ENCODE assay signal across 11 cellular contexts in the genomic region with DNA sequence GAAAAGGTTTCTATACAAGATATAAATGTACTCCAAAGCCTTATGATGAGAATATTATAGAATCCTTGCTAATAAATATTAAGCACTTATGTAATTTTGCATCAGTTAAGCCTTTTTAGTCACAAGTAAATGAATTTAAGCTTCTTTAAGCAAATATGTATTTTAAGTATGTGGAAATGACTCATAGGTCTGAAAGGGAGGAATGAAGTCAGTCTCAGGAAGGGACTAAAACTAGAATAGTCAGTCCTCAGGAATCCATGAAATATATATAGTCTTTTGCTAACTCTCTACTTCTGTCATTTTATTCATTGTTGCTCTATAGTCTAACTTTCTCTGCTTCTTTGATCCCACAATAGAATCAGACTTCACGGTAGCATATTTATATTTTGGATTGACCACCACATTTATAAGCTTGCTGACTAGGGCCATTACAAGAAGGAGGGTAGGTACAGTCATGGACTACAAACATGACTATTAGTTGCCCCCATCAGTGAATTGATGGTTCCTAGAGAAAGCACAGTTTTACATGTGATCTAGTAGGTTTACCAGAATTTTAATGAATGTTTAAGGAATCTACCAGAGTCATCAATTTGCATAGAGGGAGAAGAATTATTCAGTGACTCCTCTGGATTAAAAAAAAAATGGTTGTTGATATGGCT. TPM values are rescaled to one million over a fixed set of nuclear protein-coding genes. Genes with fewer than 3 reads are reported as not detected.
DNase-seq lines count a peak whose midpoint lies in the region; ATAC-seq and TF ChIP-seq lines count a peak whose summit lies in the region.
"Had no signal": no experiment of that assay in that cellular context is flagged by ENCODE, and none has a peak within 500 bp of the region (broad histone marks: within the 10 kb centered on the region; RNA-seq: fewer than 3 reads in every experiment).

No MANE protein-coding gene starts in this region.

- H3K36me3 ChIP-seq in psoas muscle (ENCODE audit: insufficient read depth in 1 of 2, low read depth in 1 of 2) = peaks cover 0 to 22% of the 10 kb centered on the region in 2 donors

- no peaks in the 10 kb centered on the region for H3K27me3 ChIP-seq in psoas muscle (ENCODE audit: insufficient read depth in 3 of 3, low read length in 2 of 3)

- peak; percentile 38 to 84 (median 54) for ATAC-seq in psoas muscle
- no peak for ATAC-seq in left ventricle myocardium superior
- ATAC-seq in GM21367 (IDR thresholded peaks at IDR 0.05; ENCODE audit: unreplicated experiment) = no peak
- ATAC-seq in HG03520 (IDR thresholded peaks at IDR 0.05; ENCODE audit: unreplicated experiment) = no peak
- ATAC-seq: activated T-cell treated with anti-CD3 and anti-CD28 coated beads, Interleukin-2, amount 50 U/mL, for 4 hours had no signal

- no peaks in the 10 kb centered on the region for H3K9me3 ChIP-seq in psoas muscle

- DNase-seq in EH (ENCODE audit: low read depth) (peak; percentile 90), RKO (ENCODE audit: low spot score) (peak; percentile 86), epithelial cell of prostate (ENCODE audit: low read depth, low spot score) (peak; percentile 20), psoas muscle (no peak), left ventricle myocardium superior (no peak), AML-193 (lab: John Stamatoyannopoulos, UW) (no peak)
- DNase-seq: activated T-cell treated with anti-CD3 and anti-CD28 coated beads, Interleukin-2, amount 50 U/mL, for 4 hours; cerebellar nuclear complex; NCI-H2107 had no signal

- H3K4me3 ChIP-seq in psoas muscle = no peak overlapping the region

- H3K4me1 ChIP-seq in psoas muscle = no peaks in the 10 kb centered on the region

- 86 to 92% (median 88%) methylated on average over 1 of the region's 1 CpG for WGBS in psoas muscle, 3 donors

- TF ChIP-seq CTCF in psoas muscle (IDR thresholded peaks at IDR 0.05) = no peak

- intact Hi-C loops in psoas muscle (cut with DNase I) (no loop called here), left ventricle myocardium superior (cut with micrococcal nuclease) (no loop called here)

- H3K27ac ChIP-seq in epithelial cell of prostate (peak overlapping the region; percentile 81), psoas muscle (peak overlapping the region; percentile 42)

RNA-seq across cellular contexts. Expression of a gene that starts 20.2 kb away (rescaled TPM):
- 100 to 1,000 TPM in 1 of 4 donors, 10 to 100 TPM in 3; 53.9 to 101 (median 80.2) TPM for total RNA-seq in psoas muscle
- polyA plus RNA-seq in psoas muscle = 10 to 100 TPM; 79.3 to 85.4 (median 83.7) TPM
- 54.3 TPM for total RNA-seq in left ventricle myocardium superior

RNA-seq across cellular contexts. Expression of a gene that starts 30.9 kb away (rescaled TPM):
- 1 to 10 TPM in 1 of 4 donors, under 1 TPM in 3; 0.74 to 1.0 (median 0.82) TPM for total RNA-seq in psoas muscle
- under 1 TPM; 0.11 to 0.74 (median 0.26) TPM for polyA plus RNA-seq in psoas muscle
- total RNA-seq in left ventricle myocardium superior = 0.40 TPM

RNA-seq across cellular contexts. Expression of a gene that starts 41.3 kb away (rescaled TPM):
- 100 to 1,000 TPM; 156 to 203 (median 171) TPM for total RNA-seq in psoas muscle
- polyA plus RNA-seq in psoas muscle = 100 to 1,000 TPM; 101 to 226 (median 149) TPM
- 357 TPM for total RNA-seq in left ventricle myocardium superior

Comparison
In these comparisons a context has a peak if more than half of its experiments do, and no peak if none do; other contexts are left out.
1. DNase-seq: peak in EH (single experiment), RKO (single experiment) and epithelial cell of prostate (single experiment); none in psoas muscle (0 of 2), left ventricle myocardium superior (single experiment) and AML-193 (0 of 2).
2. ATAC-seq: peak in psoas muscle (4 of 4); none in left ventricle myocardium superior (single experiment), GM21367 (single experiment) and HG03520 (single experiment).